Comparison of ENCODE assay signal across 4 cellular contexts in genomic region chr19:56197646-56198045, GRCh38. TPM values are rescaled to one million over a fixed set of nuclear protein-coding genes. Genes with fewer than 3 reads are reported as not detected.
"Had no signal": no experiment of that assay in that cellular context is flagged by ENCODE, and none has a peak within 500 bp of the region (broad histone marks: within the 10 kb centered on the region; RNA-seq: fewer than 3 reads in every experiment).

TSS of gene ZSCAN5B (minus strand) at chr19:56197783. CDS start at chr19:56193052, 4,731 bp downstream.

RNA-seq across cellular contexts. Expression of gene ZSCAN5B, which starts in this region (rescaled TPM):
- total RNA-seq: GM23248, H7, H9 had no signal
- polyA plus RNA-seq: GM23248, GM23338 had no signal
